ENCODE assay signal across 11 cellular contexts in genomic region chr10:3961082-3961481, GRCh38.
A peak's percentile ranks its signal among the peaks of the same experiment; 100 is the strongest.
DNase-seq lines count a peak whose midpoint lies in the region; ATAC-seq and TF ChIP-seq lines count a peak whose summit lies in the region.
"Had no signal": no experiment of that assay in that cellular context is flagged by ENCODE, and none has a peak within 500 bp of the region (broad histone marks: within the 10 kb centered on the region; RNA-seq: fewer than 3 reads in every experiment).

No MANE protein-coding gene starts in this region.

- no peaks in the 10 kb centered on the region for H3K36me3 ChIP-seq in CD8-positive, alpha-beta T cell (ENCODE audit: insufficient read depth, low read length)
- H3K36me3 ChIP-seq in hepatocyte (replicated peaks; ENCODE audit: insufficient read depth, low read depth) = no peaks in the 10 kb centered on the region

- peak overlapping the region; percentile 76 for H3K27ac Mint-ChIP-seq in CD8-positive, alpha-beta T cell

- peak; percentile 34 to 82 (median 52) for DNase-seq in CD8-positive, alpha-beta T cell
- DNase-seq in NK-92 treated with Interleukin-12 subunit alpha and Interleukin-12 subunit beta, amount 100 ng/mL, for 24 hours (lab: John Stamatoyannopoulos, UW) = peak; percentile 55
- DNase-seq in effector CD4-positive, alpha-beta T cell = peak; percentile 44
- DNase-seq in NCI-H446 (lab: John Stamatoyannopoulos, UW) (no peak), hepatocyte (ENCODE audit: low spot score) (no peak), KG1 (lab: John Stamatoyannopoulos, UW) (no peak), AG08395 (ENCODE audit: low spot score) (no peak)
- DNase-seq: NCI-H146, occipital lobe, SHP77 had no signal

- peaks cover 24% of the 10 kb centered on the region for H3K4me1 ChIP-seq in CD8-positive, alpha-beta T cell (ENCODE audit: insufficient read depth, low read length)
- no peaks in the 10 kb centered on the region for H3K4me1 ChIP-seq in hepatocyte (ENCODE audit: insufficient read depth)

- no peaks in the 10 kb centered on the region for H3K9me3 Mint-ChIP-seq in CD8-positive, alpha-beta T cell

- peak overlapping the region; percentile 32 for H3K4me3 Mint-ChIP-seq in CD8-positive, alpha-beta T cell

- intact Hi-C loops in CD8-positive, alpha-beta T cell (cut with DNase I, micrococcal nuclease) = loop anchor here in 1 of 2 experiments (2.0 to 5.0 kb wide), 2 partner anchors 14 to 76 kb away; no protein-coding TSS in a partner anchor

- no peak overlapping the region for H3K4me3 ChIP-seq in CD8-positive, alpha-beta T cell (ENCODE audit: low read depth, low read length)
- no peak overlapping the region for H3K4me3 ChIP-seq in hepatocyte

- no peaks in the 10 kb centered on the region for H3K27me3 Mint-ChIP-seq in CD8-positive, alpha-beta T cell (ENCODE audit: low read depth)

- no peaks in the 10 kb centered on the region for H3K9me2 ChIP-seq in hepatocyte (replicated peaks; ENCODE audit: insufficient read depth)

- no peak overlapping the region for H3K27ac ChIP-seq in CD8-positive, alpha-beta T cell (ENCODE audit: low read depth, low read length)
- H3K27ac ChIP-seq in hepatocyte = no peak overlapping the region

- H3K79me2 ChIP-seq in hepatocyte = no peaks in the 10 kb centered on the region

- POLR2A ChIA-PET in CD8-positive, alpha-beta T cell (lab: Charles Lee) = interaction anchor here (0.5 to 3.0 kb wide), 8 partner anchors 8 to 179 kb away, joined by 3 to 18 read pairs (median 4); partner anchors contain the start of gene KLF6

- H3K4me1 Mint-ChIP-seq in CD8-positive, alpha-beta T cell (ENCODE audit: low read depth) = peaks cover 36% of the 10 kb centered on the region

- WGBS in hepatocyte (ENCODE audit: low lambda C conversion rate, missing lambda C conversion rate) = 83% methylated on average over 4 of the region's 4 CpGs

- ATAC-seq in CD8-positive, alpha-beta T cell = peak; percentile 98
- ATAC-seq in GM21423 (IDR thresholded peaks at IDR 0.05; ENCODE audit: unreplicated experiment) = peak; percentile 92

- no peak overlapping the region for H2AFZ ChIP-seq in hepatocyte

- H4K20me1 ChIP-seq in hepatocyte (ENCODE audit: insufficient read depth, poor library complexity, severe bottlenecking) = no peaks in the 10 kb centered on the region

- CTCF ChIA-PET in CD8-positive, alpha-beta T cell (lab: Charles Lee) = interaction anchor here (1.0 to 2.0 kb wide), 6 partner anchors 9 to 177 kb away, joined by 3 to 8 read pairs (median 4); no protein-coding TSS in a partner anchor

- H3K27me3 ChIP-seq in CD8-positive, alpha-beta T cell (ENCODE audit: insufficient read depth, low read length) = no peaks in the 10 kb centered on the region
- H3K27me3 ChIP-seq in hepatocyte = no peaks in the 10 kb centered on the region

- H3K4me2 ChIP-seq in hepatocyte = no peak overlapping the region

- no peaks in the 10 kb centered on the region for H3K36me3 Mint-ChIP-seq in CD8-positive, alpha-beta T cell

- TF ChIP-seq CTCF in CD8-positive, alpha-beta T cell (IDR thresholded peaks at IDR 0.05) = no peak
- TF ChIP-seq CTCF in hepatocyte (IDR thresholded peaks at IDR 0.05; ENCODE audit: poor library complexity) = no peak

- no peaks in the 10 kb centered on the region for H3K9me3 ChIP-seq in CD8-positive, alpha-beta T cell (ENCODE audit: low read length)
- no peaks in the 10 kb centered on the region for H3K9me3 ChIP-seq in hepatocyte (ENCODE audit: low read depth)

Comparison
In these comparisons a context has a peak if more than half of its experiments do, and no peak if none do; other contexts are left out.
1. DNase-seq: peak in CD8-positive, alpha-beta T cell (7 of 7), NK-92 treated with Interleukin-12 subunit alpha and Interleukin-12 subunit beta, amount 100 ng/mL, for 24 hours (single experiment) and effector CD4-positive, alpha-beta T cell (single experiment); none in NCI-H446 (0 of 2), hepatocyte (single experiment), KG1 (single experiment) and AG08395 (single experiment).